Comparison of ENCODE assay signal across 20 cellular contexts in genomic region chr7:108086962-108087361, GRCh38. TPM values are rescaled to one million over a fixed set of nuclear protein-coding genes. Genes with fewer than 3 reads are reported as not detected.
DNase-seq lines count a peak whose midpoint lies in the region; ATAC-seq and TF ChIP-seq lines count a peak whose summit lies in the region.
"Had no signal": no experiment of that assay in that cellular context is flagged by ENCODE, and none has a peak within 500 bp of the region (broad histone marks: within the 10 kb centered on the region; RNA-seq: fewer than 3 reads in every experiment).

No MANE protein-coding gene starts in this region.

- H3K9me3 ChIP-seq in IMR-90 (ENCODE audit: control insufficient read depth, insufficient read depth, low read length) (no peaks in the 10 kb centered on the region), trophoblast cell (ENCODE audit: insufficient read depth, low read depth, low read length) (peaks cover 2% of the 10 kb centered on the region)

- H2BK15ac ChIP-seq in IMR-90 (ENCODE audit: low read depth, low read length): peak overlapping the region; percentile 70; the same call in 2 of the 3 replicates

- H3K23ac ChIP-seq in IMR-90 (ENCODE audit: low read depth, low read length): no peak overlapping the region
- H3K23ac ChIP-seq in trophoblast cell (ENCODE audit: low read length): no peak overlapping the region

- H3K4me3 Mint-ChIP-seq in mesothelial cell of epicardium: no peak overlapping the region
- H3K4me3 Mint-ChIP-seq: CD4-positive, CD25-positive, alpha-beta regulatory T cell had no signal

- in situ Hi-C loops in IMR-90 (cut with MboI; ENCODE audit: low sequenced_read_pairs): no loop called here

- POLR2A ChIA-PET in IMR-90 (lab: Charles Lee; ENCODE audit: unreplicated experiment): no interaction called here

- no peak for ATAC-seq in IMR-90 (ENCODE audit: low read depth)
- ATAC-seq in HG03457 (IDR thresholded peaks at IDR 0.05; ENCODE audit: unreplicated experiment): no peak
- ATAC-seq: GM12878, Panc1 had no signal

- peaks cover 8% of the 10 kb centered on the region for H3K9me3 Mint-ChIP-seq in mesothelial cell of epicardium

- H3K14ac ChIP-seq in IMR-90 (replicated peaks; ENCODE audit: low read depth, low read length) (no peak overlapping the region), trophoblast cell (ENCODE audit: low read length) (no peak overlapping the region)

- no peak overlapping the region for H4K12ac ChIP-seq in trophoblast cell (ENCODE audit: low read depth, low read length)

- no peak for TF ChIP-seq CTCF in IMR-90 (conservative IDR thresholded peaks at IDR 0.05; ENCODE audit: low read depth, low read length)
- no peak for TF ChIP-seq CTCF in mesothelial cell of epicardium (IDR thresholded peaks at IDR 0.05; ENCODE audit: unreplicated experiment)

- no peak overlapping the region for H3K56ac ChIP-seq in IMR-90 (ENCODE audit: extremely low read depth, insufficient read depth, low read length)

- no peak overlapping the region; the same call in 1 of the 2 replicates for H2AK5ac ChIP-seq in IMR-90 (ENCODE audit: low read depth, low read length)
- H2AK5ac ChIP-seq in trophoblast cell (ENCODE audit: low read length): peak overlapping the region; percentile 72

- H3K27me3 Mint-ChIP-seq in mesothelial cell of epicardium (ENCODE audit: low read depth): no peaks in the 10 kb centered on the region
- H3K27me3 Mint-ChIP-seq: CD4-positive, CD25-positive, alpha-beta regulatory T cell had no signal

- no TSS peak for BruUV-seq in IMR-90 (replicated peaks; lab: Mats Ljungman, UMichigan)

- intact Hi-C loops in IMR-90 (cut with micrococcal nuclease): no loop called here

- H3K27me3 ChIP-seq in IMR-90 (ENCODE audit: control insufficient read depth, insufficient read depth, low read length): no peaks in the 10 kb centered on the region
- no peaks in the 10 kb centered on the region for H3K27me3 ChIP-seq in trophoblast cell (ENCODE audit: insufficient read depth, low read length)

- H3K36me3 ChIP-seq in IMR-90 (ENCODE audit: control insufficient read depth, insufficient read depth, low read length): no peaks in the 10 kb centered on the region
- no peaks in the 10 kb centered on the region for H3K36me3 ChIP-seq in trophoblast cell (ENCODE audit: control insufficient read depth in 1 of 2, insufficient read depth in 2 of 2, low read length in 2 of 2)

- H3K27ac Mint-ChIP-seq in mesothelial cell of epicardium: peak overlapping the region; percentile 9
- H3K27ac Mint-ChIP-seq: CD4-positive, CD25-positive, alpha-beta regulatory T cell had no signal

- H3K4me3 ChIP-seq in IMR-90 (ENCODE audit: insufficient read depth, low read depth, low read length) (no peak overlapping the region), trophoblast cell (ENCODE audit: low read depth, low read length) (no peak overlapping the region)
- H3K4me3 ChIP-seq: GM12878 had no signal

- dilution Hi-C loops in IMR-90 (cut with HindIII; ENCODE audit: low sequenced_read_pairs, unreplicated experiment): no loop called here

- H4K8ac ChIP-seq in IMR-90 (ENCODE audit: low read depth in 2 of 2, low read length in 2 of 2) (peak overlapping the region in 1 of 2 experiments; percentile 5; a peak in 1 of 4 replicates), trophoblast cell (ENCODE audit: low read depth, low read length) (no peak overlapping the region)

- H2BK12ac ChIP-seq in trophoblast cell (ENCODE audit: low read length): peak overlapping the region; percentile 66

- H4K5ac ChIP-seq in IMR-90 (ENCODE audit: low read depth, low read length): peak overlapping the region; percentile 41; the same call in 1 of the 2 replicates

- H3K4me1 Mint-ChIP-seq in mesothelial cell of epicardium: peaks cover 30% of the 10 kb centered on the region

- H3K79me1 ChIP-seq in IMR-90 (ENCODE audit: low read depth in 1 of 2, low read length in 2 of 2) (no peaks in the 10 kb centered on the region), trophoblast cell (ENCODE audit: low read length) (peaks cover 5% of the 10 kb centered on the region)

- H2AFZ ChIP-seq in IMR-90 (replicated peaks; ENCODE audit: low read length, poor library complexity): no peak overlapping the region
- H2AFZ ChIP-seq in trophoblast cell (ENCODE audit: insufficient read depth, low read length, poor library complexity): peak overlapping the region; percentile 23

- no peak overlapping the region for H2BK5ac ChIP-seq in IMR-90 (ENCODE audit: low read depth, low read length, poor library complexity, severe bottlenecking)
- no peak overlapping the region for H2BK5ac ChIP-seq in trophoblast cell (ENCODE audit: low read depth, low read length, poor library complexity)

- H3K4me1 ChIP-seq in IMR-90 (ENCODE audit: control insufficient read depth, insufficient read depth, low read length): peaks cover 15% of the 10 kb centered on the region
- peaks cover 8 to 14% of the 10 kb centered on the region in 2 experiments for H3K4me1 ChIP-seq in trophoblast cell (ENCODE audit: control insufficient read depth in 1 of 2, insufficient read depth in 2 of 2, low read length in 2 of 2)

- H3K9ac ChIP-seq in IMR-90 (ENCODE audit: low read depth, low read length): no peak overlapping the region
- no peak overlapping the region for H3K9ac ChIP-seq in trophoblast cell (ENCODE audit: low read length)
- H3K9ac ChIP-seq: KMS-11 had no signal

- H4K91ac ChIP-seq in IMR-90 (ENCODE audit: insufficient read depth, low read depth, low read length) (peak overlapping the region; percentile 6; the same call in 1 of the 2 replicates), trophoblast cell (ENCODE audit: low read depth, low read length) (no peak overlapping the region)

- no peak overlapping the region for H2AK9ac ChIP-seq in IMR-90 (replicated peaks; ENCODE audit: low read depth, low read length, poor library complexity)

- peaks cover 4% of the 10 kb centered on the region for H3K36me3 Mint-ChIP-seq in mesothelial cell of epicardium
- H3K36me3 Mint-ChIP-seq: CD4-positive, CD25-positive, alpha-beta regulatory T cell had no signal

- no peak overlapping the region for H3K27ac ChIP-seq in IMR-90 (ENCODE audit: insufficient read depth, low read length)
- H3K27ac ChIP-seq in trophoblast cell (ENCODE audit: low read depth, low read length): no peak overlapping the region
- H3K27ac ChIP-seq: KMS-11 had no signal

- H3K4me2 ChIP-seq in IMR-90 (ENCODE audit: low read depth, low read length): no peak overlapping the region
- H3K4me2 ChIP-seq in trophoblast cell (ENCODE audit: low read length): no peak overlapping the region
- H3K4me2 ChIP-seq: KMS-11 had no signal

- H4K20me1 ChIP-seq in IMR-90 (ENCODE audit: insufficient read depth, low read length): no peaks in the 10 kb centered on the region

- no CpG with 5 or more reads among the region's 2 CpGs for WGBS in IMR-90 (ENCODE audit: extremely low coverage in 2 of 2, insufficient read length in 1 of 2), 2 experiments
- WGBS in trophoblast cell (ENCODE audit: extremely low coverage, insufficient coverage, insufficient read length): no CpG with 5 or more reads among the region's 2 CpGs

- H3K79me2 ChIP-seq in trophoblast cell (ENCODE audit: control insufficient read depth, insufficient read depth, low read length, poor library complexity): no peaks in the 10 kb centered on the region

- no peak overlapping the region; the same call in 1 of the 2 replicates for H2BK20ac ChIP-seq in IMR-90 (ENCODE audit: low read depth, low read length)

- 0 out of 2 replicates have a peak overlapping the region, but pooled peaks have one; percentile 18 for H3K18ac ChIP-seq in IMR-90 (ENCODE audit: low read depth, low read length)
- H3K18ac ChIP-seq in trophoblast cell (ENCODE audit: low read length): no peak overlapping the region

- 0 out of 2 replicates have a peak overlapping the region, but pooled peaks have one; percentile 15 for H3K4ac ChIP-seq in IMR-90 (ENCODE audit: low read depth, low read length)
- no peak overlapping the region for H3K4ac ChIP-seq in trophoblast cell (ENCODE audit: low read depth, low read length)

- TF ChIP-seq RAD21 in IMR-90 (IDR thresholded peaks at IDR 0.05; ENCODE audit: low read length): no peak

- no peak for TF ChIP-seq POLR2A in IMR-90 (IDR thresholded peaks at IDR 0.05; ENCODE audit: low read depth, low read length)

- H2BK120ac ChIP-seq in IMR-90 (ENCODE audit: low read depth, low read length) (peak overlapping the region; percentile 37; the same call in 1 of the 2 replicates), trophoblast cell (ENCODE audit: insufficient read depth, low read length, poor library complexity) (no peak overlapping the region)

- peaks cover 17% of the 10 kb centered on the region for H3K9me1 ChIP-seq in IMR-90 (ENCODE audit: insufficient read depth, low read length)

- CTCF ChIA-PET in IMR-90 (lab: Yijun Ruan, JAX): no interaction called here

- DNase-seq in IMR-90 (peak; percentile 30), RPMI7951 (ENCODE audit: low read depth) (peak; percentile 62), mesothelial cell of epicardium (ENCODE audit: low spot score in 2 of 2, unreplicated experiment in 2 of 2) (no peak), trophoblast cell (no peak), NCI-H2081 (lab: John Stamatoyannopoulos, UW) (no peak)
- no peak for DNase-seq in stimulated activated CD4-positive, alpha-beta T cell treated with anti-CD3 and anti-CD28 coated beads, Interleukin-1b, Interleukin-23, amount 100 ng/mL, for 48 hours
- DNase-seq: CD4-positive, CD25-positive, alpha-beta regulatory T cell; COR-L47; DMS 273 treated with DMSO at 0.1 percent for 48 hours; DMS79 treated with DMSO at 0.1 percent for 48 hours; H7; NCI-H1105; NCI-H1694; NCI-H2081 treated with DMSO at 0.1 percent for 48 hours; NCI-H446 treated with DMSO at 0.1 percent for 48 hours; NK-92 treated with Interleukin-12 subunit alpha and Interleukin-12 subunit beta, amount 100 ng/mL, for 24 hours had no signal

TF ChIP-seq in IMR-90, 13 proteins besides CTCF, POLR2A, EP300 and RAD21 (continues in another document):
- no peak for TF ChIP-seq CEBPB (IDR thresholded peaks at IDR 0.05; ENCODE audit: low read depth, low read length)
- TF ChIP-seq BHLHE40 (IDR thresholded peaks at IDR 0.05; ENCODE audit: low read depth, low read length): no peak
- no peak for TF ChIP-seq MAFK (IDR thresholded peaks at IDR 0.05; ENCODE audit: low read depth, low read length)
- TF ChIP-seq MXI1 (IDR thresholded peaks at IDR 0.05; ENCODE audit: borderline replicate concordance, low read depth, low read length): no peak
- no peak for TF ChIP-seq SMC3 (IDR thresholded peaks at IDR 0.05; ENCODE audit: low read depth, low read length)
- no peak for TF ChIP-seq CHD1 (IDR thresholded peaks at IDR 0.05; ENCODE audit: low read depth, low read length)
- TF ChIP-seq MAZ (IDR thresholded peaks at IDR 0.05; ENCODE audit: borderline replicate concordance, low read depth, low read length): no peak

RNA-seq across cellular contexts. Expression of gene LAMB4, which starts 43.2 kb away (rescaled TPM):
- total RNA-seq in IMR-90 (2012; rRNA removed): under 0.01 and 0.18 TPM in 2 replicates
- 0.12 and 0.13 TPM in 2 replicates for polyA plus RNA-seq in IMR-90 (2012; rRNA removed)
- polyA plus RNA-seq in IMR-90 (2012; cell fraction: cytosol; rRNA removed): 0.05 and 0.09 TPM in 2 replicates
- 0.05 and 0.10 TPM in 2 replicates for polyA plus RNA-seq in IMR-90 (2012; cell fraction: nucleus; rRNA removed; ENCODE audit: low replicate concordance)
- 0.10 and 0.24 TPM in 2 replicates for total RNA-seq in RPMI7951 (2014; rRNA removed; shearing (Covaris generic))
- 16.8 to 21.0 TPM (median 18.3 TPM) in 3 replicates for total RNA-seq in mesothelial cell of epicardium
- polyA plus RNA-seq in trophoblast cell (2013): 0.56 and 0.85 TPM in 2 replicates
- total RNA-seq: CD4-positive, CD25-positive, alpha-beta regulatory T cell; H7 had no signal
- polyA plus RNA-seq: CD4-positive, CD25-positive, alpha-beta regulatory T cell had no signal

Comparison
In these comparisons a context has a peak if more than half of its experiments do, and no peak if none do; other contexts are left out.
1. DNase-seq: peak in IMR-90 (single experiment) and RPMI7951 (single experiment); none in mesothelial cell of epicardium (0 of 2), trophoblast cell (0 of 2), stimulated activated CD4-positive, alpha-beta T cell treated with anti-CD3 and anti-CD28 coated beads, Interleukin-1b, Interleukin-23, amount 100 ng/mL, for 48 hours (single experiment) and NCI-H2081 (0 of 2).
2. RNA of gene LAMB4, which starts 43.2 kb away (total RNA-seq): 16.8 to 21.0 TPM in mesothelial cell of epicardium; 0.10 to 0.24 TPM in RPMI7951 and under 0.01 to 0.18 TPM in IMR-90; every median in the first group is over 10 times any median in the second.